9 cellular contexts compared by ENCODE assay signal in the genomic region with DNA sequence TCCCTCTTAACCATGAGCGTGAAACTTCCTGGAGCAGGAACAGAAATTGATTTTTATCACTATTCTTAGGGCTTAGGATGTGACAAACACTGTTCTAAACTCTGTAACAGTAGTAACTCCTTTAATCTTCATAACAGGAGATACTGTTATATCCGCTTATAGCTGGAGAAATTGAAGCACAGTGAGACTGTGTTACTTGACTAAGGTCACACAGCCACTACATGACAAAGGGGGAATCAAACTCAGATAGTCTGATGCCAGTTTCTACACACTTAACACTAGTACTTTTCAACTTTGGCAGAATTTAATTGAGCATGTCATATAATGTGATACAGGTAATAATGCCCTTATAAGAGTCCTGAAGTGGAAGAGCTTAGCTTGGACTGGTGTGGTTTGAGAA. TPM values are rescaled to one million over a fixed set of nuclear protein-coding genes. Genes with fewer than 3 reads are reported as not detected.
DNase-seq lines count a peak whose midpoint lies in the region; ATAC-seq and TF ChIP-seq lines count a peak whose summit lies in the region.
"Had no signal": no experiment of that assay in that cellular context is flagged by ENCODE, and none has a peak within 500 bp of the region (broad histone marks: within the 10 kb centered on the region; RNA-seq: fewer than 3 reads in every experiment).

No MANE protein-coding gene starts in this region.

- no peak for ATAC-seq in activated T-cell treated with anti-CD3 and anti-CD28 coated beads, Interleukin-2, amount 50 U/mL, for 4 hours
- no peak for ATAC-seq in upper lobe of left lung (ENCODE audit: low FRiP score in 2 of 2)

- H3K4me1 Mint-ChIP-seq in activated T-cell treated with anti-CD3 and anti-CD28 coated beads, Interleukin-2, amount 50 U/mL, for 24 hours (ENCODE audit: low read depth): peaks cover 20% of the 10 kb centered on the region
- H3K4me1 Mint-ChIP-seq in activated T-cell treated with anti-CD3 and anti-CD28 coated beads, Interleukin-2, amount 50 U/mL, for 4 hours (ENCODE audit: low read depth): peaks cover 11% of the 10 kb centered on the region
- peaks cover 7% of the 10 kb centered on the region for H3K4me1 Mint-ChIP-seq in osteocyte (ENCODE audit: unreplicated experiment)

- no peak overlapping the region for H4K91ac ChIP-seq in mesenchymal stem cell (ENCODE audit: low read length)

- intact Hi-C loops in spleen (cut with DNase I; ENCODE audit: low total_unique reads): no loop called here

- H3K14ac ChIP-seq in mesenchymal stem cell (ENCODE audit: low read length in 2 of 2): no peak overlapping the region

- peaks cover 5% of the 10 kb centered on the region; the same call in 1 of the 2 replicates for H3K4me1 ChIP-seq in SJCRH30
- H3K4me1 ChIP-seq in hepatocyte (ENCODE audit: insufficient read depth): no peaks in the 10 kb centered on the region
- peaks cover 6 to 25% (median 16%) of the 10 kb centered on the region in 6 donors for H3K4me1 ChIP-seq in spleen
- H3K4me1 ChIP-seq in upper lobe of left lung: peaks cover 7 to 15% (median 14%) of the 10 kb centered on the region in 4 donors
- peaks cover 1% of the 10 kb centered on the region for H3K4me1 ChIP-seq in mesenchymal stem cell (ENCODE audit: control insufficient read depth, insufficient read depth, low read depth, low read length)

- TF ChIP-seq CTCF in hepatocyte (IDR thresholded peaks at IDR 0.05; ENCODE audit: poor library complexity): no peak
- TF ChIP-seq CTCF in spleen (IDR thresholded peaks at IDR 0.05 in 8 of 11, conservative IDR thresholded peaks at IDR 0.05 in 3 of 11): no peak
- no peak for TF ChIP-seq CTCF in upper lobe of left lung (IDR thresholded peaks at IDR 0.05)
- no peak for TF ChIP-seq CTCF in osteocyte (IDR thresholded peaks at IDR 0.05)

- no peak for DNase-seq in activated T-cell treated with anti-CD3 and anti-CD28 coated beads, Interleukin-2, amount 50 U/mL, for 24 hours
- DNase-seq in activated T-cell treated with anti-CD3 and anti-CD28 coated beads, Interleukin-2, amount 50 U/mL, for 4 hours: no peak
- DNase-seq in SJCRH30: no peak
- DNase-seq in hepatocyte (ENCODE audit: low spot score): no peak
- DNase-seq in spleen: no peak
- no peak for DNase-seq in upper lobe of left lung
- DNase-seq in mesenchymal stem cell: no peak
- DNase-seq in osteocyte (ENCODE audit: extremely low spot score, unreplicated experiment): no peak

- no peaks in the 10 kb centered on the region for H3K27me3 Mint-ChIP-seq in activated T-cell treated with anti-CD3 and anti-CD28 coated beads, Interleukin-2, amount 50 U/mL, for 24 hours
- no peaks in the 10 kb centered on the region for H3K27me3 Mint-ChIP-seq in activated T-cell treated with anti-CD3 and anti-CD28 coated beads, Interleukin-2, amount 50 U/mL, for 4 hours (ENCODE audit: low read depth)
- H3K27me3 Mint-ChIP-seq in osteocyte (ENCODE audit: unreplicated experiment): no peaks in the 10 kb centered on the region

- H3K79me1 ChIP-seq in mesenchymal stem cell (replicated peaks; ENCODE audit: low read length, poor library complexity, severe bottlenecking): peaks cover 16% of the 10 kb centered on the region

- H2BK5ac ChIP-seq in mesenchymal stem cell (ENCODE audit: low read depth, low read length, poor library complexity, severe bottlenecking): no peak overlapping the region

- peaks cover 6% of the 10 kb centered on the region for H3K79me2 ChIP-seq in hepatocyte

- no peak overlapping the region for H3K27ac ChIP-seq in SJCRH30
- peak overlapping the region; percentile 65 for H3K27ac ChIP-seq in hepatocyte
- peak overlapping the region in 5 of 8 donors; percentile 44 to 97 (median 94) for H3K27ac ChIP-seq in spleen
- H3K27ac ChIP-seq in upper lobe of left lung: peak overlapping the region in 1 of 4 donors; percentile 93
- no peak overlapping the region for H3K27ac ChIP-seq in mesenchymal stem cell (ENCODE audit: low read length, poor library complexity, severe bottlenecking)

- no peak overlapping the region for H3K9ac ChIP-seq in mesenchymal stem cell (ENCODE audit: low read length)

- H3K36me3 ChIP-seq in SJCRH30: peaks cover 13% of the 10 kb centered on the region
- no peaks in the 10 kb centered on the region for H3K36me3 ChIP-seq in hepatocyte (replicated peaks; ENCODE audit: insufficient read depth, low read depth)
- H3K36me3 ChIP-seq in spleen: peaks cover 0 to 24% (median 14%) of the 10 kb centered on the region in 6 donors
- H3K36me3 ChIP-seq in upper lobe of left lung: peaks cover 8 to 21% (median 10%) of the 10 kb centered on the region in 4 donors
- peaks cover 10 to 22% of the 10 kb centered on the region in 2 experiments for H3K36me3 ChIP-seq in mesenchymal stem cell (ENCODE audit: control insufficient read depth in 1 of 2, insufficient read depth in 2 of 2, low read depth in 1 of 2, low read length in 2 of 2)

- H3K27me3 ChIP-seq in SJCRH30: no peaks in the 10 kb centered on the region
- H3K27me3 ChIP-seq in hepatocyte: no peaks in the 10 kb centered on the region
- H3K27me3 ChIP-seq in spleen (replicated peaks in 1 of 7): no peaks in the 10 kb centered on the region
- no peaks in the 10 kb centered on the region for H3K27me3 ChIP-seq in upper lobe of left lung
- H3K27me3 ChIP-seq in mesenchymal stem cell (ENCODE audit: control insufficient read depth in 1 of 2, insufficient read depth in 1 of 2, low read length in 2 of 2): no peaks in the 10 kb centered on the region

- H2BK15ac ChIP-seq in mesenchymal stem cell (ENCODE audit: low read depth, poor library complexity, severe bottlenecking): no peak overlapping the region

- no peak overlapping the region for H4K8ac ChIP-seq in mesenchymal stem cell (ENCODE audit: low read length)

- H3K4me3 ChIP-seq in SJCRH30 (peak overlapping the region; percentile 83; the same call in 1 of the 2 replicates), hepatocyte (no peak overlapping the region), spleen (no peak overlapping the region), upper lobe of left lung (peak overlapping the region in 1 of 4 donors; percentile 87), mesenchymal stem cell (ENCODE audit: insufficient read depth in 1 of 2, low read depth in 1 of 2, low read length in 2 of 2) (peak overlapping the region in 1 of 2 experiments; percentile 63)
- H3K4me3 ChIP-seq: mucosa of descending colon had no signal

- H3K27ac Mint-ChIP-seq in activated T-cell treated with anti-CD3 and anti-CD28 coated beads, Interleukin-2, amount 50 U/mL, for 24 hours: no peak overlapping the region
- H3K27ac Mint-ChIP-seq in osteocyte (ENCODE audit: unreplicated experiment): no peak overlapping the region

- H3K18ac ChIP-seq in mesenchymal stem cell (ENCODE audit: low read depth in 1 of 2, low read length in 2 of 2): no peak overlapping the region

- H2BK12ac ChIP-seq in mesenchymal stem cell (ENCODE audit: low read length in 2 of 2): no peak overlapping the region

- peak overlapping the region; percentile 18 for H3K4me3 Mint-ChIP-seq in activated T-cell treated with anti-CD3 and anti-CD28 coated beads, Interleukin-2, amount 50 U/mL, for 24 hours
- no peak overlapping the region for H3K4me3 Mint-ChIP-seq in activated T-cell treated with anti-CD3 and anti-CD28 coated beads, Interleukin-2, amount 50 U/mL, for 4 hours
- H3K4me3 Mint-ChIP-seq in osteocyte (ENCODE audit: unreplicated experiment): no peak overlapping the region

- H4K20me1 ChIP-seq in hepatocyte (ENCODE audit: insufficient read depth, poor library complexity, severe bottlenecking): no peaks in the 10 kb centered on the region

- TF ChIP-seq EP300 in upper lobe of left lung (IDR thresholded peaks at IDR 0.05): no peak

- no peak overlapping the region for H2BK120ac ChIP-seq in mesenchymal stem cell (ENCODE audit: low read depth, low read length)

- 94% methylated on average over 2 of the region's 2 CpGs for WGBS in hepatocyte (ENCODE audit: low lambda C conversion rate, missing lambda C conversion rate)
- 75 to 87% (median 85%) methylated on average over 2 of the region's 2 CpGs for WGBS in spleen, 5 donors
- WGBS in upper lobe of left lung, 2 donors: 81 to 88% methylated on average over 2 of the region's 2 CpGs
- 92% methylated on average over 2 of the region's 2 CpGs for WGBS in mesenchymal stem cell

- no peak overlapping the region for H3K23ac ChIP-seq in mesenchymal stem cell (ENCODE audit: low read length in 2 of 2)

- peak overlapping the region; percentile 77 for H2AFZ ChIP-seq in hepatocyte
- no peak overlapping the region for H2AFZ ChIP-seq in mesenchymal stem cell (ENCODE audit: low read depth, low read length)

- H3K36me3 Mint-ChIP-seq in activated T-cell treated with anti-CD3 and anti-CD28 coated beads, Interleukin-2, amount 50 U/mL, for 24 hours (ENCODE audit: low read depth): peaks cover 28% of the 10 kb centered on the region
- peaks cover 14% of the 10 kb centered on the region for H3K36me3 Mint-ChIP-seq in activated T-cell treated with anti-CD3 and anti-CD28 coated beads, Interleukin-2, amount 50 U/mL, for 4 hours (ENCODE audit: insufficient read depth)
- H3K36me3 Mint-ChIP-seq in osteocyte (ENCODE audit: unreplicated experiment): peaks cover 18% of the 10 kb centered on the region

- H3K4me2 ChIP-seq in hepatocyte (no peak overlapping the region), mesenchymal stem cell (ENCODE audit: low read length, poor library complexity, severe bottlenecking) (no peak overlapping the region)

- no peak overlapping the region for H2AK5ac ChIP-seq in mesenchymal stem cell (ENCODE audit: low read length, severe bottlenecking)

- no peak overlapping the region for H3K4ac ChIP-seq in mesenchymal stem cell (ENCODE audit: low read depth in 1 of 2, low read length in 2 of 2)

- no peak for TF ChIP-seq POLR2A in spleen (IDR thresholded peaks at IDR 0.05)
- TF ChIP-seq POLR2A in upper lobe of left lung (IDR thresholded peaks at IDR 0.05): no peak

- H3K9me3 ChIP-seq in SJCRH30 (replicated peaks): no peaks in the 10 kb centered on the region
- H3K9me3 ChIP-seq in hepatocyte (ENCODE audit: low read depth): no peaks in the 10 kb centered on the region
- peaks cover 0 to 4% (median 0%) of the 10 kb centered on the region in 8 donors for H3K9me3 ChIP-seq in spleen
- H3K9me3 ChIP-seq in upper lobe of left lung: no peaks in the 10 kb centered on the region
- no peaks in the 10 kb centered on the region for H3K9me3 ChIP-seq in mesenchymal stem cell (ENCODE audit: control insufficient read depth, low read length)
- H3K9me3 ChIP-seq: mucosa of descending colon had no signal

- H3K9me2 ChIP-seq in hepatocyte (replicated peaks; ENCODE audit: insufficient read depth): no peaks in the 10 kb centered on the region

- H3K9me3 Mint-ChIP-seq in activated T-cell treated with anti-CD3 and anti-CD28 coated beads, Interleukin-2, amount 50 U/mL, for 24 hours: no peaks in the 10 kb centered on the region
- H3K9me3 Mint-ChIP-seq in activated T-cell treated with anti-CD3 and anti-CD28 coated beads, Interleukin-2, amount 50 U/mL, for 4 hours: no peaks in the 10 kb centered on the region
- no peaks in the 10 kb centered on the region for H3K9me3 Mint-ChIP-seq in osteocyte (ENCODE audit: unreplicated experiment)

RNA-seq across cellular contexts. Expression of gene TARS3, which starts 0.8 kb away (rescaled TPM):
- 1 to 10 TPM; 6.1 to 6.7 (median 6.1) TPM for total RNA-seq in activated T-cell treated with anti-CD3 and anti-CD28 coated beads, Interleukin-2, amount 50 U/mL, for 4 hours
- 23.7 and 28.8 TPM in 2 replicates for total RNA-seq in SJCRH30 (2014; rRNA removed; shearing (Covaris generic))
- 12.8 and 28.5 TPM in 2 replicates for total RNA-seq in hepatocyte
- 9.7 and 10.6 TPM in 2 replicates for polyA plus RNA-seq in hepatocyte
- total RNA-seq in spleen: 10 to 100 TPM in 6 of 7 donors, 1 to 10 TPM in 1; 8.4 to 31.0 (median 16.8) TPM
- polyA plus RNA-seq in spleen: 1 to 10 TPM; 5.0 to 6.4 (median 5.2) TPM
- 10 to 100 TPM in 5 of 6 donors, 1 to 10 TPM in 1; 8.7 to 45.1 (median 13.9) TPM for total RNA-seq in upper lobe of left lung
- 9.7 TPM for polyA plus RNA-seq in mesenchymal stem cell (2013, experiment 1 of 2)
- polyA plus RNA-seq in mesenchymal stem cell (2013, experiment 2 of 2): 8.9 TPM
- total RNA-seq in osteocyte: 15.8 and 16.0 TPM in 2 replicates

Comparison
In these comparisons a context has a peak if more than half of its experiments do, and no peak if none do; other contexts are left out.
1. H3K27ac ChIP-seq: peak in hepatocyte (single experiment) and spleen (5 of 8); none in SJCRH30 (single experiment) and mesenchymal stem cell (single experiment).